Comparison of ENCODE assay signal across 1 cellular context in genomic region chr20:44182863-44183262, GRCh38.
A peak's percentile ranks its signal among the peaks of the same experiment; 100 is the strongest.
TF ChIP-seq lines count a peak whose summit lies in the region.

No MANE protein-coding gene starts in this region.

TF ChIP-seq in HepG2, 621 proteins besides CTCF, POLR2A, EP300 and RAD21:
- TF ChIP-seq TRAFD1 (CRISPR knock-in tag; IDR thresholded peaks at IDR 0.05; ENCODE audit: borderline replicate concordance) (no peak), MNT (IDR thresholded peaks at IDR 0.05) (peak; percentile 89)
